Comparison of ENCODE assay signal across 15 cellular contexts in the genomic region with DNA sequence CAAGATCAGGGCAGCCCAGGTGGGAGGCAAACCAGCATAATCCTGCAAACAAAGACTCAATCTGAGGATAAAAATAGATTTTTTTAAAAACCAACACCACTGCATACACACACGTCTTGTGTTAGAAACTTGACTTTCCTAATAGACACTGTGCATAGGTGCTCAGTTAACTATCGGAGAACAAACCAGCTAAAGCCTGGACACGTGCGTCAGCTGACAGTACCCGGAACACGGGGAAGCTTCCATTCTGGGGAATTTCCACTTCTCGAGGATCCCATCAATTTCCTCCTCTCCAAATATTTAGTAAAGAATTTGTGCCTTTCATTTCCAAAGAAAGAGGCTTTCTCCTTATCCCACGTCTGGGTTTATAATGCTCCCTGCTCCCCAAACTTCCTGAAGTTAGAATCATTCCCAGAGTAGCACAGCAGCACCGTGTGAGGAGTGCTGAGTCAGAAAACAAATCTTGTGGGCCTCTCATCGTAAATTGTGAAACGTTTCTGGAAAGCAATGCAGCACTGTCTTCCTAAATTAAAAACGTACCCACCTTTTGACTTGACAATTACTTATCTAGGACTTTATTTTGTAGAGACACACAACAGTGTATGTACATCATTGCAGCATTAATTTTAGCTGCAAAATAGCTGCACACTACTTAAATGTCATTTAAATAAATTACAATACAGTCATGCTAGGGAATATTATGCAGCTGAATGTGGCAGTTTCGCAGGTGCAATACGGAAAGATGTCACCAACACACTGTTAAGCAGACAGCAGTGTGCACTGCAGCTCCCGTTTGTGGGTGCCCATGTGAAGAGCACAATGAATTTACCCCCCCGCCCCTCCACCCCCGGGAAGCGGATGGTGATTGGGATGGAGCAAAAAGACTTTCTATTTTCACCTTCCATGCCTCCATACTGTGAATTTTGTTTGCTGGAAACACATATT. TPM values are rescaled to one million over a fixed set of nuclear protein-coding genes. Genes with fewer than 3 reads are reported as not detected.
DNase-seq lines count a peak whose midpoint lies in the region; ATAC-seq and TF ChIP-seq lines count a peak whose summit lies in the region.
"Had no signal": no experiment of that assay in that cellular context is flagged by ENCODE, and none has a peak within 500 bp of the region (broad histone marks: within the 10 kb centered on the region; RNA-seq: fewer than 3 reads in every experiment).

No MANE protein-coding gene starts in this region.

- H3K9me3 Mint-ChIP-seq in HFFc6: no peaks in the 10 kb centered on the region
- no peaks in the 10 kb centered on the region for H3K9me3 Mint-ChIP-seq in dendritic cell treated with granulocyte-macrophage colony-stimulating factor and Interleukin-4, amounts not matched to agents 40 ng/mL and 50 ng/mL, for 4 days
- H3K9me3 Mint-ChIP-seq: central memory CD8-positive, alpha-beta T cell had no signal

- no peak for TF ChIP-seq CTCF in HFFc6 (IDR thresholded peaks at IDR 0.05)
- no peak for TF ChIP-seq CTCF in neutrophil (IDR thresholded peaks at IDR 0.05)

- intact Hi-C loops in dendritic cell treated with granulocyte-macrophage colony-stimulating factor and Interleukin-4, amounts not matched to agents 40 ng/mL and 50 ng/mL, for 4 days (cut with micrococcal nuclease): no loop called here

- peak; percentile 61 for DNase-seq in AG08395 (ENCODE audit: low spot score)
- peak; percentile 19 for DNase-seq in HFFc6
- DNase-seq in NCI-H82 treated with DMSO at 0.1 percent for 48 hours (lab: John Stamatoyannopoulos, UW; ENCODE audit: unreplicated experiment): no peak
- DNase-seq in DMS79 (lab: John Stamatoyannopoulos, UW): no peak
- DNase-seq in NCI-H524 (lab: John Stamatoyannopoulos, UW): no peak
- DNase-seq: activated CD8-positive, alpha-beta memory T cell treated with anti-CD3 and anti-CD28 coated beads for 24 hours; activated naive CD4-positive, alpha-beta T cell treated with anti-CD3 and anti-CD28 coated beads, Interleukin-2, amount 50 U/mL, for 16 hours; NCI-H1436; NCI-H510A; T-helper 2 cell had no signal

- H3K36me3 Mint-ChIP-seq in HFFc6 (ENCODE audit: low read depth): peaks cover 22% of the 10 kb centered on the region
- H3K36me3 Mint-ChIP-seq in dendritic cell treated with granulocyte-macrophage colony-stimulating factor and Interleukin-4, amounts not matched to agents 40 ng/mL and 50 ng/mL, for 4 days (ENCODE audit: low read depth): peaks cover 42% of the 10 kb centered on the region

- H3K27ac ChIP-seq in neutrophil: peak overlapping the region; percentile 53

- no peaks in the 10 kb centered on the region for H3K27me3 ChIP-seq in neutrophil

- H3K27ac Mint-ChIP-seq in HFFc6: peak overlapping the region; percentile 82
- peak overlapping the region; percentile 74 for H3K27ac Mint-ChIP-seq in dendritic cell treated with granulocyte-macrophage colony-stimulating factor and Interleukin-4, amounts not matched to agents 40 ng/mL and 50 ng/mL, for 4 days

- peaks cover 2% of the 10 kb centered on the region for H3K27me3 Mint-ChIP-seq in HFFc6 (ENCODE audit: insufficient read depth)
- no peaks in the 10 kb centered on the region for H3K27me3 Mint-ChIP-seq in dendritic cell treated with granulocyte-macrophage colony-stimulating factor and Interleukin-4, amounts not matched to agents 40 ng/mL and 50 ng/mL, for 4 days
- H3K27me3 Mint-ChIP-seq: central memory CD8-positive, alpha-beta T cell had no signal

- H3K9me3 ChIP-seq in neutrophil: no peaks in the 10 kb centered on the region

- peaks cover 11% of the 10 kb centered on the region for H3K36me3 ChIP-seq in neutrophil

- H3K4me1 Mint-ChIP-seq in HFFc6 (ENCODE audit: low read depth): peaks cover 54% of the 10 kb centered on the region
- peaks cover 71% of the 10 kb centered on the region for H3K4me1 Mint-ChIP-seq in dendritic cell treated with granulocyte-macrophage colony-stimulating factor and Interleukin-4, amounts not matched to agents 40 ng/mL and 50 ng/mL, for 4 days (ENCODE audit: low read depth)
- H3K4me1 Mint-ChIP-seq: central memory CD8-positive, alpha-beta T cell had no signal

- no peak for ATAC-seq in GM19463 (IDR thresholded peaks at IDR 0.05; ENCODE audit: unreplicated experiment)

- H3K4me3 Mint-ChIP-seq in HFFc6: no peak overlapping the region
- H3K4me3 Mint-ChIP-seq in dendritic cell treated with granulocyte-macrophage colony-stimulating factor and Interleukin-4, amounts not matched to agents 40 ng/mL and 50 ng/mL, for 4 days: no peak overlapping the region
- H3K4me3 Mint-ChIP-seq: central memory CD8-positive, alpha-beta T cell had no signal

- peaks cover 39 to 46% of the 10 kb centered on the region in 2 experiments for H3K4me1 ChIP-seq in neutrophil (ENCODE audit: control insufficient read depth in 1 of 2, insufficient read depth in 1 of 2, low read depth in 1 of 2, low read length in 1 of 2)

- H3K4me3 ChIP-seq in neutrophil (ENCODE audit: low read depth in 1 of 2, low read length in 1 of 2): no peak overlapping the region

RNA-seq across cellular contexts. Expression of a gene that starts 31.0 kb away (rescaled TPM):
- total RNA-seq in HFFc6 (2021; fragmentation: NEBNext Ultra II Directional; extraction: Animal tissue kit (Norgen Biotek cat#: 25700)): 100 to 1,000 TPM; 273 to 331 (median 317) TPM

RNA-seq across cellular contexts. Expression of a gene that starts 48.7 kb away (rescaled TPM):
- not detected for total RNA-seq in HFFc6 (2021; fragmentation: NEBNext Ultra II Directional; extraction: Animal tissue kit (Norgen Biotek cat#: 25700))
- total RNA-seq: RPMI7951 had no signal

Comparison
In these comparisons a context has a peak if more than half of its experiments do, and no peak if none do; other contexts are left out.
1. DNase-seq: peak in AG08395 (single experiment) and HFFc6 (single experiment); none in NCI-H82 treated with DMSO at 0.1 percent for 48 hours (single experiment), DMS79 (single experiment) and NCI-H524 (0 of 2).